ENCODE assay signal across 12 cellular contexts in the genomic region with DNA sequence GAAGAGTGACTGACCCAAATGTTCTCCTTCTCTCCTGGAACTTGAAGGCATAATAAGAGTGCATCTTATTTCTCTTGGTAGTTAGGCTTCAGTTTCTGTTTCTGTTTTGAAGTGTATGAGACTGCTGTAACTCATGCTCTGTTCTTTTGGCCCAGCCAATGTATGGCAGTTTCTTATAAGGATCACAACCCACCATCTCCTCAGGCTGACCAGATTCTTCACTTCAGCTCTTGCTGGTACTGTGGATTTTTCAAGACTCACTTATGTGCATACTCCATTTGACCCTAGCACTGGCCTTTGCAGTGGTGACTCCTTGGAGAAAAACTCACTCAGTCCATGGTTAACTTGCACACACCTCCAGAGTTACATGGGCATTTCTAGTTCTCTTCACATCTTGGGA. TPM values are rescaled to one million over a fixed set of nuclear protein-coding genes. Genes with fewer than 3 reads are reported as not detected.
A peak's percentile ranks its signal among the peaks of the same experiment; 100 is the strongest.
DNase-seq lines count a peak whose midpoint lies in the region; ATAC-seq and TF ChIP-seq lines count a peak whose summit lies in the region.
"Had no signal": no experiment of that assay in that cellular context is flagged by ENCODE, and none has a peak within 500 bp of the region (broad histone marks: within the 10 kb centered on the region; RNA-seq: fewer than 3 reads in every experiment).

No MANE protein-coding gene starts in this region.

- H3K36me3 Mint-ChIP-seq in activated T-helper 17 cell treated with anti-CD3 and anti-CD28 coated beads, Interleukin-2, amount 50 U/mL, for 72 hours (ENCODE audit: low read depth), result no peaks in the 10 kb centered on the region
- H3K36me3 Mint-ChIP-seq: mesothelial cell of epicardium had no signal

- no peak overlapping the region for H3K4me3 ChIP-seq in GM12865 (ENCODE audit: low read depth, low read length)

- peaks cover 4% of the 10 kb centered on the region for H3K4me1 Mint-ChIP-seq in activated T-helper 17 cell treated with anti-CD3 and anti-CD28 coated beads, Interleukin-2, amount 50 U/mL, for 72 hours

- peak; percentile 81 for ATAC-seq in GM19463 (IDR thresholded peaks at IDR 0.05; ENCODE audit: unreplicated experiment)
- ATAC-seq in HG03066 (IDR thresholded peaks at IDR 0.05; ENCODE audit: low read depth, unreplicated experiment), result peak; percentile 71
- peak; percentile 74 for ATAC-seq in activated T-helper 17 cell treated with anti-CD3 and anti-CD28 coated beads, Interleukin-2, amount 50 U/mL, for 72 hours (replicated peaks)
- no peak for ATAC-seq in GM18505 (IDR thresholded peaks at IDR 0.05; ENCODE audit: unreplicated experiment)
- ATAC-seq: Panc1 had no signal

- peak overlapping the region; percentile 32 for H3K4me3 Mint-ChIP-seq in activated T-helper 17 cell treated with anti-CD3 and anti-CD28 coated beads, Interleukin-2, amount 50 U/mL, for 72 hours
- H3K4me3 Mint-ChIP-seq: mesothelial cell of epicardium had no signal

- H3K27ac Mint-ChIP-seq in activated T-helper 17 cell treated with anti-CD3 and anti-CD28 coated beads, Interleukin-2, amount 50 U/mL, for 72 hours, result peak overlapping the region; percentile 7
- H3K27ac Mint-ChIP-seq: mesothelial cell of epicardium had no signal

- TF ChIP-seq POLR2A in GM18505 (IDR thresholded peaks at IDR 0.05; ENCODE audit: borderline replicate concordance, extremely low read depth, insufficient read depth, insufficient read length), result no peak

- DNase-seq in GM12865 (ENCODE audit: low read depth), result peak; percentile 44
- no peak for DNase-seq in NCI-H2029 treated with DMSO at 0.1 percent for 48 hours (lab: John Stamatoyannopoulos, UW)
- no peak for DNase-seq in caudate nucleus (lab: John Stamatoyannopoulos, UW)
- no peak for DNase-seq in GDM1 (lab: John Stamatoyannopoulos, UW)
- DNase-seq: DMS53; stimulated activated CD4-positive, alpha-beta T cell treated with anti-CD3 and anti-CD28 coated beads, Interleukin-4, amount 100 ng/mL, for 1 hour had no signal

- no peak overlapping the region for H3K27ac ChIP-seq in caudate nucleus (ENCODE audit: low read depth, low read length)

- H3K9me3 Mint-ChIP-seq in activated T-helper 17 cell treated with anti-CD3 and anti-CD28 coated beads, Interleukin-2, amount 50 U/mL, for 72 hours, result no peaks in the 10 kb centered on the region

- H3K27me3 Mint-ChIP-seq in activated T-helper 17 cell treated with anti-CD3 and anti-CD28 coated beads, Interleukin-2, amount 50 U/mL, for 72 hours, result peaks cover 8% of the 10 kb centered on the region

- no peak for TF ChIP-seq CTCF in GM12865 (IDR thresholded peaks at IDR 0.05; ENCODE audit: insufficient read depth, low read depth, low read length, missing control alignments)

RNA-seq across cellular contexts. Expression of a gene that starts 9.6 kb away (rescaled TPM):
- 10 to 100 TPM; 81.2 to 96.9 TPM for total RNA-seq in activated T-helper 17 cell treated with anti-CD3 and anti-CD28 coated beads, Interleukin-2, amount 50 U/mL, for 72 hours
